8 cellular contexts compared by ENCODE assay signal in the genomic region with DNA sequence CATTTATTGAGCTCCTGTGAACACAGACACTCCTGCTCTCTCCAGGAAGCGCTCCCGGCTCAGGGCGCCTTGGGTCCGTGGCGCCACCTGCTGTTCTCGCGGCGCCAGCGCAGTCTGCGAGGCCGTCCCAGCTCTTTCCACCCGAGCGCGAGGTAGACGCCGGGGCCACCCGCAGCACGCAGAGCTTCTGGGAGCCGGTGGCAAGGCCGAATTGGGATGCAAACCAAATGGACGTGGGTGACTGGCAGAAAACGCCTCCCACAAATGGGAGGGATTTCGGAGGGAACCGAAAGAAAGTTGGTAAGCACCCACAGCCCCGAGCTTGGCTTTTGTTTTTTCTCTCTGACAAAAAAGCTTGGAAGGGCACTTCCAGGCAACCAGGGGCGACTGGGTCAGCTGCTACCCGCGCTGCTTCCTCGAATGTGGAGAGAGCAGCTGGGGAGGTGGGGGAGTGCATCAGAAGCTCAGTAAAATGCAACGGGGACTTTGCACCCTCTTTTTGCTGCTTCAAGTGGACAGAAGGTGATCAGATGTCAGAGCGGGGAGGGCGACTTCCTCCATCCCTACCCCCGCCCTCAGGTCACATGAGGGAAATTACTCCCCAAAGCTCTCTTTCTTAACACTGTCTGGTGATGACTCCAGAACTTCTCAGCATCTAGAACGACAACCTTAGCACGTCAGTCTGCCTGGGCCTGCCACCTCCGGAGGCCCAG. TPM values are rescaled to one million over a fixed set of nuclear protein-coding genes. Genes with fewer than 3 reads are reported as not detected.
DNase-seq lines count a peak whose midpoint lies in the region; ATAC-seq, FAIRE-seq and TF ChIP-seq lines count a peak whose summit lies in the region.

No MANE protein-coding gene starts in this region.

- no peak for FAIRE-seq in bronchial epithelial cell (lab: Jason Lieb, UNC)

- H3F3A ChIP-seq in smooth muscle cell (ENCODE audit: low read depth) = no peaks in the 10 kb centered on the region

- no peaks in the 10 kb centered on the region for H3K36me3 ChIP-seq in bronchial epithelial cell (ENCODE audit: control insufficient read depth, insufficient read depth, low read length)
- H3K36me3 ChIP-seq in smooth muscle cell (ENCODE audit: low read depth) = no peaks in the 10 kb centered on the region

- peak overlapping the region; percentile 82 for H3K4me2 ChIP-seq in smooth muscle cell

- H3K4me3 ChIP-seq in bronchial epithelial cell (ENCODE audit: low read depth, low read length) (peak overlapping the region; percentile 16), smooth muscle cell (peak overlapping the region; percentile 47)

- H4K20me1 ChIP-seq in smooth muscle cell (ENCODE audit: low read depth) = no peaks in the 10 kb centered on the region

- H2AFZ ChIP-seq in smooth muscle cell (ENCODE audit: low read depth) = peak overlapping the region; percentile 85

- 8% methylated on average over 36 of the region's 36 CpGs for WGBS in smooth muscle cell (ENCODE audit: low lambda C conversion rate)

- H3K9me3 ChIP-seq in smooth muscle cell (replicated peaks; ENCODE audit: low read depth) = no peaks in the 10 kb centered on the region

- H3K9ac ChIP-seq in smooth muscle cell (ENCODE audit: low read depth) = no peak overlapping the region

- ATAC-seq in GM18499 (IDR thresholded peaks at IDR 0.05; ENCODE audit: insufficient read depth, unreplicated experiment) (peak; percentile 86), HG02973 (IDR thresholded peaks at IDR 0.05; ENCODE audit: unreplicated experiment) (peak; percentile 94)

- DNase-seq in NCI-H2107 treated with DMSO at 0.1 percent for 48 hours (lab: John Stamatoyannopoulos, UW; ENCODE audit: unreplicated experiment) (peak; percentile 59), bronchial epithelial cell (ENCODE audit: low read depth) (peak; percentile 75), iPS-NIHi7 (ENCODE audit: extremely low spot score) (peak; percentile 91), smooth muscle cell (lab: John Stamatoyannopoulos, UW; ENCODE audit: unreplicated experiment) (peak; percentile 55)

- H3K27ac ChIP-seq in 22Rv1 = no peak overlapping the region
- peak overlapping the region; percentile 42 for H3K27ac ChIP-seq in VCaP
- H3K27ac ChIP-seq in smooth muscle cell (ENCODE audit: low read depth) = no peak overlapping the region

- TF ChIP-seq CTCF in 22Rv1 (IDR thresholded peaks at IDR 0.05) (peak; percentile 98), VCaP (conservative IDR thresholded peaks at IDR 0.05) (peak; percentile 93), bronchial epithelial cell (IDR thresholded peaks at IDR 0.05; ENCODE audit: insufficient read depth, low read length, severe bottlenecking) (peak; percentile 99), smooth muscle cell (IDR thresholded peaks at IDR 0.05; ENCODE audit: borderline replicate concordance, insufficient read depth, poor library complexity, severe bottlenecking) (peak; percentile 98)

- H3K79me2 ChIP-seq in smooth muscle cell (ENCODE audit: low read depth) = no peaks in the 10 kb centered on the region

- H3K27me3 ChIP-seq in bronchial epithelial cell (ENCODE audit: control insufficient read depth, insufficient read depth, low read length) (no peaks in the 10 kb centered on the region), smooth muscle cell (ENCODE audit: low read depth) (no peaks in the 10 kb centered on the region)

- H3K4me1 ChIP-seq in smooth muscle cell (ENCODE audit: low read depth) = no peaks in the 10 kb centered on the region

RNA-seq across cellular contexts. Expression of gene N4BP1, which starts 13.5 kb away (rescaled TPM):
- total RNA-seq in bronchial epithelial cell (18.8 and 20.8 TPM in 2 replicates), smooth muscle cell (35.2 and 48.7 TPM in 2 replicates)
- 20.7 and 23.8 TPM in 2 replicates for polyA plus RNA-seq in smooth muscle cell
